Comparison of ENCODE assay signal across 20 cellular contexts in the genomic region with DNA sequence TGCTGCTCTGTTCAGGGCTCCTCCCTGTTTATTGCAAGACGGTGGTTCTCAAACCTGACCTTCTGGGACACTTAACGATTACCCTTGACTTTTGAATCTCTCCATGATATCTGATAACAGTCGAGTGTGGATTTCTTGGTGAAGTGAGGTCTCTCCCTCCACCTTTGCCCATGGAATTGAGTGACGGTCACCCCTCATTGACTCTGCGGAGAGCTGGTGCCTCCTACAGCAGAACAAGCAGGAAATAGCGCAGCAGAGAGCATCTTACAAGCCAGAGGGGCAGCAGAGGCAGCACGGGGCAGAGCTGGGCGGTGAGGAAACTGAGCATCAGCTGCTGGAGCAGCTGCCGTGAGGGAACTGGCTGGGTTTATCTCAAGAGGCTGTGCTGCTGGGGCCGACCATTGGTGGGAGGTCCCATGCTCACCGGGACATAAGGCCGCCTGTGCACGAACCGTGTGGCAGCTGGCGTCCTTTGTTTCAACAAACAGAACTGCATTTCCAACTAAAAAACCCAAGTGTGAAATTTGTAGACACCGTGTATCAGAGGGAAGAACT.
"Had no signal": no experiment of that assay in that cellular context is flagged by ENCODE, and none has a peak within 500 bp of the region (broad histone marks: within the 10 kb centered on the region; RNA-seq: fewer than 3 reads in every experiment).

No MANE protein-coding gene starts in this region.

- DNase-seq: activated B cell treated with CpG ODN at 0.5 μM for 24 hours; activated CD4-positive, alpha-beta T cell treated with anti-CD3 and anti-CD28 coated beads, Interleukin-2, amount 10 ng/mL, durations not matched to agents 24 days and 14 days; activated CD8-positive, alpha-beta memory T cell treated with anti-CD3 and anti-CD28 coated beads, Interleukin-2, amount 50 U/mL, for 48 hours; activated gamma-delta T cell; activated T-cell treated with anti-CD3 and anti-CD28 coated beads, Interleukin-2, amount 50 U/mL, for 72 hours; central memory CD4-positive, alpha-beta T cell; colonic mucosa; esophagus squamous epithelium; hypothalamus; kidney; left ventricle myocardium superior; right cardiac atrium; stimulated activated CD4-positive, alpha-beta T cell treated with anti-CD3 and anti-CD28 coated beads, Interleukin-4, amount 100 ng/mL, for 4 hours; stimulated activated CD8-positive, alpha-beta memory T cell treated with anti-CD3 and anti-CD28 coated beads, Interleukin-4, amount 100 ng/mL, for 48 hours; stimulated activated naive CD4-positive, alpha-beta T cell treated with Interleukin-2 at 50 U/mL for 16 hours had no signal

- H3K27ac ChIP-seq: colonic mucosa, esophagus squamous epithelium, prostate gland, tibial nerve, vagina had no signal

- H3K4me2 ChIP-seq: smooth muscle cell had no signal

- H3K36me3 ChIP-seq: colonic mucosa, esophagus squamous epithelium, prostate gland, tibial nerve, vagina had no signal

- H3K4me3 ChIP-seq: colonic mucosa, esophagus squamous epithelium, prostate gland, smooth muscle cell, tibial nerve, vagina had no signal

- ATAC-seq: activated T-cell treated with anti-CD3 and anti-CD28 coated beads, Interleukin-2, amount 50 U/mL, for 72 hours; natural killer cell treated with Interleukin-12 subunit alpha and Interleukin-12 subunit beta and Interleukin-15 and Interleukin-18, amount 100 ng/mL, for 72 hours had no signal

- H3K27me3 ChIP-seq: colonic mucosa, esophagus squamous epithelium, tibial nerve, vagina had no signal

- H3K4me1 ChIP-seq: colonic mucosa, esophagus squamous epithelium, prostate gland, tibial nerve, vagina had no signal

- H3K9me3 ChIP-seq: colonic mucosa, esophagus squamous epithelium, prostate gland, tibial nerve, vagina had no signal
